In genomic region chr1:223209992-223210785, GRCh38 we compare ENCODE assay signal across 19 cellular contexts.
DNase-seq lines count a peak whose midpoint lies in the region; ATAC-seq and TF ChIP-seq lines count a peak whose summit lies in the region.
"Had no signal": no experiment of that assay in that cellular context is flagged by ENCODE, and none has a peak within 500 bp of the region (broad histone marks: within the 10 kb centered on the region; RNA-seq: fewer than 3 reads in every experiment).

No MANE protein-coding gene starts in this region.

- BruUV-seq in Caco-2 (replicated peaks; lab: Mats Ljungman, UMichigan) = no TSS peak

- CTCF ChIA-PET in Caco-2 (lab: Charles Lee) = interaction anchor here (0.6 to 1.5 kb wide), 6 partner anchors 14 to 782 kb away, joined by 3 to 5 read pairs (median 3); no protein-coding TSS in a partner anchor

- H3K4me3 Mint-ChIP-seq in Caco-2 (ENCODE audit: unreplicated experiment) = no peak overlapping the region
- H3K4me3 Mint-ChIP-seq: B cell; CD14-positive monocyte; CD4-positive, alpha-beta T cell; CD8-positive, alpha-beta memory T cell; GM23338; H9 had no signal

- H2AK5ac ChIP-seq in trophoblast cell (ENCODE audit: low read length) = no peak overlapping the region

- H2BK120ac ChIP-seq in trophoblast cell (ENCODE audit: insufficient read depth, low read length, poor library complexity) = no peak overlapping the region

- peak overlapping the region; percentile 94 for H3K27ac ChIP-seq in SJSA1
- no peak overlapping the region for H3K27ac ChIP-seq in trophoblast cell (ENCODE audit: low read depth, low read length)
- no peak overlapping the region for H3K27ac ChIP-seq in coronary artery
- H3K27ac ChIP-seq: 22Rv1, BLaER1 had no signal

- H3K27ac Mint-ChIP-seq in Caco-2 (ENCODE audit: unreplicated experiment) = peak overlapping the region; percentile 51
- H3K27ac Mint-ChIP-seq: B cell; CD4-positive, alpha-beta T cell; CD8-positive, alpha-beta memory T cell; GM23338; H9 had no signal

- H3K9me3 ChIP-seq in Caco-2 (no peaks in the 10 kb centered on the region), SJSA1 (replicated peaks) (no peaks in the 10 kb centered on the region), trophoblast cell (ENCODE audit: insufficient read depth, low read depth, low read length) (no peaks in the 10 kb centered on the region)
- H3K9me3 ChIP-seq: BLaER1 had no signal

- intact Hi-C loops in Caco-2 (cut with micrococcal nuclease; ENCODE audit: unreplicated experiment) = loop anchor here (1.0 kb wide), 1 partner anchor 14 kb away; no protein-coding TSS in a partner anchor

- peak overlapping the region; percentile 21 for H4K91ac ChIP-seq in trophoblast cell (ENCODE audit: low read depth, low read length)

- H3K4me1 Mint-ChIP-seq in Caco-2 (ENCODE audit: low read depth, unreplicated experiment) = peaks cover 48% of the 10 kb centered on the region
- H3K4me1 Mint-ChIP-seq: B cell; CD8-positive, alpha-beta memory T cell had no signal

- no peak overlapping the region for H4K12ac ChIP-seq in trophoblast cell (ENCODE audit: low read depth, low read length)

- no peak overlapping the region for H3K14ac ChIP-seq in trophoblast cell (ENCODE audit: low read length)

- H3K4me2 ChIP-seq in trophoblast cell (ENCODE audit: low read length) = no peak overlapping the region
- H3K4me2 ChIP-seq: BLaER1, GM23338 had no signal

- H3K18ac ChIP-seq in trophoblast cell (ENCODE audit: low read length) = no peak overlapping the region

- H3K36me3 ChIP-seq in Caco-2 (ENCODE audit: control insufficient read depth, insufficient read depth, low read length) = no peaks in the 10 kb centered on the region
- no peaks in the 10 kb centered on the region for H3K36me3 ChIP-seq in SJSA1
- H3K36me3 ChIP-seq in trophoblast cell (ENCODE audit: control insufficient read depth in 1 of 2, insufficient read depth in 2 of 2, low read length in 2 of 2) = no peaks in the 10 kb centered on the region
- H3K36me3 ChIP-seq: BLaER1 had no signal

- no peak for ATAC-seq in HG02885 (IDR thresholded peaks at IDR 0.05; ENCODE audit: poor library complexity, unreplicated experiment)
- ATAC-seq: GM23338, HCT116 had no signal

- DNase-seq in Caco-2 = no peak
- no peak for DNase-seq in SJSA1 (ENCODE audit: low read depth in 1 of 2, low spot score in 2 of 2)
- DNase-seq in trophoblast cell = no peak
- no peak for DNase-seq in coronary artery (ENCODE audit: low spot score)
- no peak for DNase-seq in NCI-H187 treated with DMSO at 0.1 percent for 48 hours (lab: John Stamatoyannopoulos, UW)
- DNase-seq: Calu3; CD4-positive, alpha-beta T cell; CD8-positive, alpha-beta memory T cell; DMS53; DMS79 treated with DMSO at 0.1 percent for 48 hours; GF-D8; H9 had no signal

- H3K23ac ChIP-seq in trophoblast cell (ENCODE audit: low read length) = no peak overlapping the region

- POLR2A ChIA-PET in Caco-2 (lab: Charles Lee) = no interaction called here

- TF ChIP-seq CTCF in Caco-2 (IDR thresholded peaks at IDR 0.05; ENCODE audit: insufficient read depth in 1 of 2, low read depth in 1 of 2, low read length in 1 of 2, severe bottlenecking in 1 of 2, unreplicated experiment in 1 of 2) (no peak), coronary artery (IDR thresholded peaks at IDR 0.05) (no peak)

- WGBS in trophoblast cell (ENCODE audit: extremely low coverage, insufficient coverage, insufficient read length) = no CpG with 5 or more reads among the region's 7 CpGs

- H3K4me1 ChIP-seq in Caco-2 (peaks cover 42% of the 10 kb centered on the region), SJSA1 (replicated peaks) (peaks cover 65% of the 10 kb centered on the region), trophoblast cell (ENCODE audit: control insufficient read depth in 1 of 2, insufficient read depth in 2 of 2, low read length in 2 of 2) (peaks cover 13% of the 10 kb centered on the region in 2 experiments)

- no peak overlapping the region for H4K8ac ChIP-seq in trophoblast cell (ENCODE audit: low read depth, low read length)

- peaks cover 5% of the 10 kb centered on the region for H3K36me3 Mint-ChIP-seq in Caco-2 (ENCODE audit: insufficient read depth, unreplicated experiment)
- H3K36me3 Mint-ChIP-seq: CD14-positive monocyte; CD8-positive, alpha-beta memory T cell had no signal

- no peak overlapping the region for H2AFZ ChIP-seq in trophoblast cell (ENCODE audit: insufficient read depth, low read length, poor library complexity)
- H2AFZ ChIP-seq: GM23338 had no signal

- H3K79me1 ChIP-seq in trophoblast cell (ENCODE audit: low read length) = peaks cover 5% of the 10 kb centered on the region

- H3K4ac ChIP-seq in trophoblast cell (ENCODE audit: low read depth, low read length) = no peak overlapping the region

- H3K27me3 Mint-ChIP-seq in Caco-2 (ENCODE audit: insufficient read depth, unreplicated experiment) = no peaks in the 10 kb centered on the region
- H3K27me3 Mint-ChIP-seq: CD4-positive, alpha-beta T cell had no signal

- H3K4me3 ChIP-seq in Caco-2 (ENCODE audit: low read depth, low read length) (no peak overlapping the region), SJSA1 (no peak overlapping the region), trophoblast cell (ENCODE audit: low read depth, low read length) (no peak overlapping the region), coronary artery (no peak overlapping the region)
- H3K4me3 ChIP-seq: BLaER1, GM23338 had no signal

- H3K27me3 ChIP-seq in Caco-2 (replicated peaks; ENCODE audit: control insufficient read depth, insufficient read depth, low read length) (no peaks in the 10 kb centered on the region), SJSA1 (replicated peaks) (no peaks in the 10 kb centered on the region), trophoblast cell (ENCODE audit: insufficient read depth, low read length) (no peaks in the 10 kb centered on the region)
- H3K27me3 ChIP-seq: BLaER1 had no signal

- H3K9ac ChIP-seq in trophoblast cell (ENCODE audit: low read length) = no peak overlapping the region
- H3K9ac ChIP-seq: BLaER1 had no signal

- H3K9me3 Mint-ChIP-seq in Caco-2 (ENCODE audit: unreplicated experiment) = no peaks in the 10 kb centered on the region
- H3K9me3 Mint-ChIP-seq: CD4-positive, alpha-beta T cell; CD8-positive, alpha-beta memory T cell; GM23338; H9 had no signal

- H2BK5ac ChIP-seq in trophoblast cell (ENCODE audit: low read depth, low read length, poor library complexity) = no peak overlapping the region

- no peaks in the 10 kb centered on the region for H3K79me2 ChIP-seq in trophoblast cell (ENCODE audit: control insufficient read depth, insufficient read depth, low read length, poor library complexity)

- H2BK12ac ChIP-seq in trophoblast cell (ENCODE audit: low read length) = no peak overlapping the region
